In genomic region chr2:239443666-239444567, GRCh38 we compare ENCODE assay signal across 12 cellular contexts. TPM values are rescaled to one million over a fixed set of nuclear protein-coding genes. Genes with fewer than 3 reads are reported as not detected.
DNase-seq lines count a peak whose midpoint lies in the region; ATAC-seq and FAIRE-seq lines count a peak whose summit lies in the region.
"Had no signal": no experiment of that assay in that cellular context is flagged by ENCODE, and none has a peak within 500 bp of the region (broad histone marks: within the 10 kb centered on the region; RNA-seq: fewer than 3 reads in every experiment).

No MANE protein-coding gene starts in this region.

- no peaks in the 10 kb centered on the region for H3K9me3 ChIP-seq in CD4-positive, alpha-beta memory T cell (ENCODE audit: control insufficient read depth in 1 of 2, low read length in 2 of 2)
- H3K9me3 ChIP-seq: prostate gland had no signal

- POLR2A ChIA-PET in CD4-positive, alpha-beta memory T cell (lab: Charles Lee; ENCODE audit: partially characterized antibody), result interaction anchor here (1.2 kb wide), 1 partner anchor 12 kb away, joined by 4 read pairs; no protein-coding TSS in a partner anchor

- peak; percentile 74 for FAIRE-seq in HTR-8/SVneo (lab: Jason Lieb, UNC)

- H3K9me3 Mint-ChIP-seq in natural killer cell treated with Interleukin-12 subunit alpha and Interleukin-12 subunit beta and Interleukin-15 and Interleukin-18, amount 100 ng/mL, for 72 hours, result no peaks in the 10 kb centered on the region
- H3K9me3 Mint-ChIP-seq in CD4-positive, alpha-beta memory T cell, result peaks cover 0 to 2% (median 0%) of the 10 kb centered on the region in 8 donors

- H3K27me3 Mint-ChIP-seq in natural killer cell treated with Interleukin-12 subunit alpha and Interleukin-12 subunit beta and Interleukin-15 and Interleukin-18, amount 100 ng/mL, for 72 hours, result peaks cover 0 to 7% of the 10 kb centered on the region in 2 donors
- peaks cover 20 to 24% of the 10 kb centered on the region in 2 donors for H3K27me3 Mint-ChIP-seq in CD4-positive, alpha-beta memory T cell

- H3K36me3 Mint-ChIP-seq in natural killer cell treated with Interleukin-12 subunit alpha and Interleukin-12 subunit beta and Interleukin-15 and Interleukin-18, amount 100 ng/mL, for 72 hours, result no peaks in the 10 kb centered on the region
- no peaks in the 10 kb centered on the region for H3K36me3 Mint-ChIP-seq in CD4-positive, alpha-beta memory T cell

- H3K4me3 Mint-ChIP-seq in natural killer cell treated with Interleukin-12 subunit alpha and Interleukin-12 subunit beta and Interleukin-15 and Interleukin-18, amount 100 ng/mL, for 72 hours, result no peak overlapping the region
- H3K4me3 Mint-ChIP-seq in CD4-positive, alpha-beta memory T cell, result peak overlapping the region in 1 of 8 donors; percentile 36
- H3K4me3 Mint-ChIP-seq: B cell had no signal

- no peaks in the 10 kb centered on the region for H3K36me3 ChIP-seq in CD4-positive, alpha-beta memory T cell (ENCODE audit: insufficient read depth, low read length)
- H3K36me3 ChIP-seq: prostate gland had no signal

- DNase-seq in AG08395 (ENCODE audit: low spot score), result peak; percentile 86
- peak; percentile 56 for DNase-seq in HTR-8/SVneo (ENCODE audit: insufficient read length, low spot score)
- peak; percentile 32 for DNase-seq in ecto neural progenitor cell (ENCODE audit: low spot score)
- no peak for DNase-seq in natural killer cell treated with Interleukin-12 subunit alpha and Interleukin-12 subunit beta and Interleukin-15 and Interleukin-18, amount 100 ng/mL, for 72 hours (ENCODE audit: low spot score)
- DNase-seq in CD4-positive, alpha-beta memory T cell, result no peak
- DNase-seq: left colon, NCI-H2029 had no signal

- H3K27ac Mint-ChIP-seq in natural killer cell treated with Interleukin-12 subunit alpha and Interleukin-12 subunit beta and Interleukin-15 and Interleukin-18, amount 100 ng/mL, for 72 hours, result no peak overlapping the region
- H3K27ac Mint-ChIP-seq in CD4-positive, alpha-beta memory T cell, result no peak overlapping the region
- H3K27ac Mint-ChIP-seq: B cell had no signal

- H3K27ac ChIP-seq in CD4-positive, alpha-beta memory T cell (ENCODE audit: low read depth, low read length), result no peak overlapping the region
- H3K27ac ChIP-seq: prostate gland had no signal

- no peak overlapping the region for H3K4me3 ChIP-seq in CD4-positive, alpha-beta memory T cell (ENCODE audit: low read length in 2 of 2)
- H3K4me3 ChIP-seq: prostate gland had no signal

- intact Hi-C loops in CD4-positive, alpha-beta memory T cell (cut with micrococcal nuclease), result no loop called here

- H3K4me1 ChIP-seq in CD4-positive, alpha-beta memory T cell (ENCODE audit: insufficient read depth, low read length), result peaks cover 16% of the 10 kb centered on the region
- H3K4me1 ChIP-seq: prostate gland had no signal

- H3K4me1 Mint-ChIP-seq in natural killer cell treated with Interleukin-12 subunit alpha and Interleukin-12 subunit beta and Interleukin-15 and Interleukin-18, amount 100 ng/mL, for 72 hours (ENCODE audit: low read depth in 2 of 2), result peaks cover 20 to 37% of the 10 kb centered on the region in 2 donors
- H3K4me1 Mint-ChIP-seq in CD4-positive, alpha-beta memory T cell, result peaks cover 9 to 25% (median 19%) of the 10 kb centered on the region in 4 donors

- peak; percentile 20 to 39 for ATAC-seq in natural killer cell treated with Interleukin-12 subunit alpha and Interleukin-12 subunit beta and Interleukin-15 and Interleukin-18, amount 100 ng/mL, for 72 hours
- ATAC-seq in HG03139 (IDR thresholded peaks at IDR 0.05; ENCODE audit: unreplicated experiment) (no peak), GM19467 (IDR thresholded peaks at IDR 0.05; ENCODE audit: unreplicated experiment) (no peak), HG03432 (IDR thresholded peaks at IDR 0.05; ENCODE audit: unreplicated experiment) (no peak)
- ATAC-seq: left colon had no signal

- peaks cover 9% of the 10 kb centered on the region for H3K27me3 ChIP-seq in CD4-positive, alpha-beta memory T cell (ENCODE audit: insufficient read depth, low read length)

- CTCF ChIA-PET in CD4-positive, alpha-beta memory T cell (lab: Charles Lee; ENCODE audit: partially characterized antibody), result no interaction called here

RNA-seq across cellular contexts. Expression of gene HDAC4, which starts 43.1 kb away (rescaled TPM):
- 10 to 100 TPM; 22.3 to 48.6 TPM for total RNA-seq in natural killer cell treated with Interleukin-12 subunit alpha and Interleukin-12 subunit beta and Interleukin-15 and Interleukin-18, amount 100 ng/mL, for 72 hours
- total RNA-seq in CD4-positive, alpha-beta memory T cell, result 10 to 100 TPM; 50.2 to 59.7 TPM
- 10 to 100 TPM in 1 of 2 donors, 1 to 10 TPM in 1; 1.4 to 10.6 TPM for polyA plus RNA-seq in CD4-positive, alpha-beta memory T cell

Comparison
In these comparisons a context has a peak if more than half of its experiments do, and no peak if none do; other contexts are left out.
1. DNase-seq: peak in AG08395 (single experiment), HTR-8/SVneo (single experiment) and ecto neural progenitor cell (single experiment); none in natural killer cell treated with Interleukin-12 subunit alpha and Interleukin-12 subunit beta and Interleukin-15 and Interleukin-18, amount 100 ng/mL, for 72 hours (single experiment) and CD4-positive, alpha-beta memory T cell (0 of 5).
2. ATAC-seq: peak in natural killer cell treated with Interleukin-12 subunit alpha and Interleukin-12 subunit beta and Interleukin-15 and Interleukin-18, amount 100 ng/mL, for 72 hours (2 of 2); none in HG03139 (single experiment), GM19467 (single experiment) and HG03432 (single experiment).